Comparison of ENCODE assay signal across 3 cellular contexts in the genomic region with DNA sequence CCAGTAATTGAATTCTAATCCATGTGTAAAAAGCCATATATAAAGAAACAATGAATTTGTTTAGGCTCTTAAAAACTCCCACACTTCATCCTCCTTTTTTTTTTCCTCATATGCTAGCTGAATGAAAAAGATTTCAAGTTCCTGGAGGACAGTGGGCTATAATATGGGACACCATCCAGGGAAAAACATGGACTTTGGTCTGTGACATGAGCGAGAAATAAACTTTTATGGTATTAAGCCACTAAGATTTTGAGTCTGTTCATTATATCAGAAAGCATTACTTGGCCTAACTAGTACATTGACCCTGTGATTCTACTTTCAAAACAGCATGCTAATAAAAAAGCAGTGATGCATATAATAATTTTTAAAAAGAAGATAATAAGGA.
TF ChIP-seq lines count a peak whose summit lies in the region.

No MANE protein-coding gene starts in this region.

TF ChIP-seq in SK-N-SH, 30 proteins besides CTCF, POLR2A, EP300 and RAD21 (continued from another document):
- TF ChIP-seq, protein P1, sequence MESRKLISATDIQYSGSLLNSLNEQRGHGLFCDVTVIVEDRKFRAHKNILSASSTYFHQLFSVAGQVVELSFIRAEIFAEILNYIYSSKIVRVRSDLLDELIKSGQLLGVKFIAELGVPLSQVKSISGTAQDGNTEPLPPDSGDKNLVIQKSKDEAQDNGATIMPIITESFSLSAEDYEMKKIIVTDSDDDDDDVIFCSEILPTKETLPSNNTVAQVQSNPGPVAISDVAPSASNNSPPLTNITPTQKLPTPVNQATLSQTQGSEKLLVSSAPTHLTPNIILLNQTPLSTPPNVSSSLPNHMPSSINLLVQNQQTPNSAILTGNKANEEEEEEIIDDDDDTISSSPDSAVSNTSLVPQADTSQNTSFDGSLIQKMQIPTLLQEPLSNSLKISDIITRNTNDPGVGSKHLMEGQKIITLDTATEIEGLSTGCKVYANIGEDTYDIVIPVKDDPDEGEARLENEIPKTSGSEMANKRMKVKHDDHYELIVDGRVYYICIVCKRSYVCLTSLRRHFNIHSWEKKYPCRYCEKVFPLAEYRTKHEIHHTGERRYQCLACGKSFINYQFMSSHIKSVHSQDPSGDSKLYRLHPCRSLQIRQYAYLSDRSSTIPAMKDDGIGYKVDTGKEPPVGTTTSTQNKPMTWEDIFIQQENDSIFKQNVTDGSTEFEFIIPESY (IDR thresholded peaks at IDR 0.05; ENCODE audit: borderline replicate concordance, low read depth), result no peak
- TF ChIP-seq NRF1 (IDR thresholded peaks at IDR 0.05; ENCODE audit: low read depth, low read length), result no peak
- no peak for TF ChIP-seq GABPA (IDR thresholded peaks at IDR 0.05; ENCODE audit: low read depth)
- no peak for TF ChIP-seq EZH2phosphoT487 (IDR thresholded peaks at IDR 0.05; ENCODE audit: borderline replicate concordance, low read depth)
- no peak for TF ChIP-seq JUND (IDR thresholded peaks at IDR 0.05)
- no peak for TF ChIP-seq TEAD4 (IDR thresholded peaks at IDR 0.05; ENCODE audit: borderline replicate concordance, insufficient read depth)
- no peak for TF ChIP-seq POLR2AphosphoS5 (IDR thresholded peaks at IDR 0.05; ENCODE audit: low read depth, low read length)
- TF ChIP-seq NFIC (IDR thresholded peaks at IDR 0.05; ENCODE audit: borderline replicate concordance), result no peak
- TF ChIP-seq MXI1 (IDR thresholded peaks at IDR 0.05; ENCODE audit: low read depth, low read length), result no peak
- TF ChIP-seq FOXM1 (IDR thresholded peaks at IDR 0.05; ENCODE audit: low read depth), result no peak
- no peak for TF ChIP-seq TCF12 (IDR thresholded peaks at IDR 0.05)
- no peak for TF ChIP-seq FOXJ3 (CRISPR knock-in tag; IDR thresholded peaks at IDR 0.05)
- no peak for TF ChIP-seq CHD2 (IDR thresholded peaks at IDR 0.05; ENCODE audit: low read length, partially characterized antibody)
- no peak for TF ChIP-seq FOSL2 (IDR thresholded peaks at IDR 0.05; ENCODE audit: borderline replicate concordance, low read depth)
- TF ChIP-seq RCOR1 (IDR thresholded peaks at IDR 0.05; ENCODE audit: low read length), result no peak
- TF ChIP-seq ELF1 (IDR thresholded peaks at IDR 0.05), result no peak
- TF ChIP-seq MEF2A (IDR thresholded peaks at IDR 0.05; ENCODE audit: borderline replicate concordance, low read depth), result no peak
- TF ChIP-seq, protein P2, sequence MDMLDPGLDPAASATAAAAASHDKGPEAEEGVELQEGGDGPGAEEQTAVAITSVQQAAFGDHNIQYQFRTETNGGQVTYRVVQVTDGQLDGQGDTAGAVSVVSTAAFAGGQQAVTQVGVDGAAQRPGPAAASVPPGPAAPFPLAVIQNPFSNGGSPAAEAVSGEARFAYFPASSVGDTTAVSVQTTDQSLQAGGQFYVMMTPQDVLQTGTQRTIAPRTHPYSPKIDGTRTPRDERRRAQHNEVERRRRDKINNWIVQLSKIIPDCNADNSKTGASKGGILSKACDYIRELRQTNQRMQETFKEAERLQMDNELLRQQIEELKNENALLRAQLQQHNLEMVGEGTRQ (IDR thresholded peaks at IDR 0.05; ENCODE audit: borderline replicate concordance, low read depth, low read length), result no peak

TF ChIP-seq in SK-N-SH treated with all-trans-retinoic acid at 6 μM for 48 hours, 23 proteins besides CTCF, POLR2A, EP300 and RAD21 (continued from another document):
- TF ChIP-seq, protein P3, sequence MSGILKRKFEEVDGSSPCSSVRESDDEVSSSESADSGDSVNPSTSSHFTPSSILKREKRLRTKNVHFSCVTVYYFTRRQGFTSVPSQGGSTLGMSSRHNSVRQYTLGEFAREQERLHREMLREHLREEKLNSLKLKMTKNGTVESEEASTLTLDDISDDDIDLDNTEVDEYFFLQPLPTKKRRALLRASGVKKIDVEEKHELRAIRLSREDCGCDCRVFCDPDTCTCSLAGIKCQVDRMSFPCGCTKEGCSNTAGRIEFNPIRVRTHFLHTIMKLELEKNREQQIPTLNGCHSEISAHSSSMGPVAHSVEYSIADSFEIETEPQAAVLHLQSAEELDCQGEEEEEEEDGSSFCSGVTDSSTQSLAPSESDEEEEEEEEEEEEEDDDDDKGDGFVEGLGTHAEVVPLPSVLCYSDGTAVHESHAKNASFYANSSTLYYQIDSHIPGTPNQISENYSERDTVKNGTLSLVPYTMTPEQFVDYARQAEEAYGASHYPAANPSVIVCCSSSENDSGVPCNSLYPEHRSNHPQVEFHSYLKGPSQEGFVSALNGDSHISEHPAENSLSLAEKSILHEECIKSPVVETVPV (CRISPR knock-in tag; IDR thresholded peaks at IDR 0.05), result no peak
- TF ChIP-seq TCF4 (CRISPR knock-in tag; IDR thresholded peaks at IDR 0.05; ENCODE audit: borderline replicate concordance) (no peak), ZNF70 (CRISPR knock-in tag; IDR thresholded peaks at IDR 0.05) (no peak), GLIS3 (CRISPR knock-in tag; IDR thresholded peaks at IDR 0.05) (no peak)
- TF ChIP-seq, protein P4, sequence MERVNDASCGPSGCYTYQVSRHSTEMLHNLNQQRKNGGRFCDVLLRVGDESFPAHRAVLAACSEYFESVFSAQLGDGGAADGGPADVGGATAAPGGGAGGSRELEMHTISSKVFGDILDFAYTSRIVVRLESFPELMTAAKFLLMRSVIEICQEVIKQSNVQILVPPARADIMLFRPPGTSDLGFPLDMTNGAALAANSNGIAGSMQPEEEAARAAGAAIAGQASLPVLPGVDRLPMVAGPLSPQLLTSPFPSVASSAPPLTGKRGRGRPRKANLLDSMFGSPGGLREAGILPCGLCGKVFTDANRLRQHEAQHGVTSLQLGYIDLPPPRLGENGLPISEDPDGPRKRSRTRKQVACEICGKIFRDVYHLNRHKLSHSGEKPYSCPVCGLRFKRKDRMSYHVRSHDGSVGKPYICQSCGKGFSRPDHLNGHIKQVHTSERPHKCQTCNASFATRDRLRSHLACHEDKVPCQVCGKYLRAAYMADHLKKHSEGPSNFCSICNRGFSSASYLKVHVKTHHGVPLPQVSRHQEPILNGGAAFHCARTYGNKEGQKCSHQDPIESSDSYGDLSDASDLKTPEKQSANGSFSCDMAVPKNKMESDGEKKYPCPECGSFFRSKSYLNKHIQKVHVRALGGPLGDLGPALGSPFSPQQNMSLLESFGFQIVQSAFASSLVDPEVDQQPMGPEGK (CRISPR knock-in tag; IDR thresholded peaks at IDR 0.05; ENCODE audit: borderline replicate concordance), result no peak
- TF ChIP-seq, protein P5, sequence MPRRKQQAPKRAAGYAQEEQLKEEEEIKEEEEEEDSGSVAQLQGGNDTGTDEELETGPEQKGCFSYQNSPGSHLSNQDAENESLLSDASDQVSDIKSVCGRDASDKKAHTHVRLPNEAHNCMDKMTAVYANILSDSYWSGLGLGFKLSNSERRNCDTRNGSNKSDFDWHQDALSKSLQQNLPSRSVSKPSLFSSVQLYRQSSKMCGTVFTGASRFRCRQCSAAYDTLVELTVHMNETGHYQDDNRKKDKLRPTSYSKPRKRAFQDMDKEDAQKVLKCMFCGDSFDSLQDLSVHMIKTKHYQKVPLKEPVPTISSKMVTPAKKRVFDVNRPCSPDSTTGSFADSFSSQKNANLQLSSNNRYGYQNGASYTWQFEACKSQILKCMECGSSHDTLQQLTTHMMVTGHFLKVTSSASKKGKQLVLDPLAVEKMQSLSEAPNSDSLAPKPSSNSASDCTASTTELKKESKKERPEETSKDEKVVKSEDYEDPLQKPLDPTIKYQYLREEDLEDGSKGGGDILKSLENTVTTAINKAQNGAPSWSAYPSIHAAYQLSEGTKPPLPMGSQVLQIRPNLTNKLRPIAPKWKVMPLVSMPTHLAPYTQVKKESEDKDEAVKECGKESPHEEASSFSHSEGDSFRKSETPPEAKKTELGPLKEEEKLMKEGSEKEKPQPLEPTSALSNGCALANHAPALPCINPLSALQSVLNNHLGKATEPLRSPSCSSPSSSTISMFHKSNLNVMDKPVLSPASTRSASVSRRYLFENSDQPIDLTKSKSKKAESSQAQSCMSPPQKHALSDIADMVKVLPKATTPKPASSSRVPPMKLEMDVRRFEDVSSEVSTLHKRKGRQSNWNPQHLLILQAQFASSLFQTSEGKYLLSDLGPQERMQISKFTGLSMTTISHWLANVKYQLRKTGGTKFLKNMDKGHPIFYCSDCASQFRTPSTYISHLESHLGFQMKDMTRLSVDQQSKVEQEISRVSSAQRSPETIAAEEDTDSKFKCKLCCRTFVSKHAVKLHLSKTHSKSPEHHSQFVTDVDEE (CRISPR knock-in tag; IDR thresholded peaks at IDR 0.05), result no peak

TF ChIP-seq in H1, 55 proteins besides CTCF, POLR2A, EP300 and RAD21:
- TF ChIP-seq RXRA (IDR thresholded peaks at IDR 0.05; ENCODE audit: insufficient read depth, low read depth, low read length), result no peak
- TF ChIP-seq HDAC2 (IDR thresholded peaks at IDR 0.05; ENCODE audit: borderline replicate concordance in 1 of 2, low read depth in 2 of 2, low read length in 2 of 2), result no peak
- TF ChIP-seq MAFK (IDR thresholded peaks at IDR 0.05; ENCODE audit: low read depth, low read length), result no peak
- no peak for TF ChIP-seq RFX5 (IDR thresholded peaks at IDR 0.05; ENCODE audit: borderline replicate concordance, low read depth, low read length)
- TF ChIP-seq SIN3A (conservative IDR thresholded peaks at IDR 0.05 in 1 of 2, IDR thresholded peaks at IDR 0.05 in 1 of 2; ENCODE audit: low read depth in 1 of 2, low read length in 2 of 2), result no peak
- no peak for TF ChIP-seq GTF2F1 (IDR thresholded peaks at IDR 0.05; ENCODE audit: borderline replicate concordance, low read depth, low read length)
- TF ChIP-seq, protein P6, sequence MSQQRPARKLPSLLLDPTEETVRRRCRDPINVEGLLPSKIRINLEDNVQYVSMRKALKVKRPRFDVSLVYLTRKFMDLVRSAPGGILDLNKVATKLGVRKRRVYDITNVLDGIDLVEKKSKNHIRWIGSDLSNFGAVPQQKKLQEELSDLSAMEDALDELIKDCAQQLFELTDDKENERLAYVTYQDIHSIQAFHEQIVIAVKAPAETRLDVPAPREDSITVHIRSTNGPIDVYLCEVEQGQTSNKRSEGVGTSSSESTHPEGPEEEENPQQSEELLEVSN (IDR thresholded peaks at IDR 0.05), result no peak
- no peak for TF ChIP-seq EGR1 (IDR thresholded peaks at IDR 0.05; ENCODE audit: borderline replicate concordance, low read depth, low read length)
- TF ChIP-seq RBBP5 (IDR thresholded peaks at IDR 0.05; ENCODE audit: borderline replicate concordance, low read depth, low read length), result no peak
- no peak for TF ChIP-seq CTBP2 (IDR thresholded peaks at IDR 0.05; ENCODE audit: borderline replicate concordance, insufficient read depth, insufficient read length, low read length)
- no peak for TF ChIP-seq JUND (IDR thresholded peaks at IDR 0.05; ENCODE audit: low read length)
- TF ChIP-seq, protein P7, sequence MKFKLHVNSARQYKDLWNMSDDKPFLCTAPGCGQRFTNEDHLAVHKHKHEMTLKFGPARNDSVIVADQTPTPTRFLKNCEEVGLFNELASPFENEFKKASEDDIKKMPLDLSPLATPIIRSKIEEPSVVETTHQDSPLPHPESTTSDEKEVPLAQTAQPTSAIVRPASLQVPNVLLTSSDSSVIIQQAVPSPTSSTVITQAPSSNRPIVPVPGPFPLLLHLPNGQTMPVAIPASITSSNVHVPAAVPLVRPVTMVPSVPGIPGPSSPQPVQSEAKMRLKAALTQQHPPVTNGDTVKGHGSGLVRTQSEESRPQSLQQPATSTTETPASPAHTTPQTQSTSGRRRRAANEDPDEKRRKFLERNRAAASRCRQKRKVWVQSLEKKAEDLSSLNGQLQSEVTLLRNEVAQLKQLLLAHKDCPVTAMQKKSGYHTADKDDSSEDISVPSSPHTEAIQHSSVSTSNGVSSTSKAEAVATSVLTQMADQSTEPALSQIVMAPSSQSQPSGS (IDR thresholded peaks at IDR 0.05; ENCODE audit: low read length), result no peak
- no peak for TF ChIP-seq BACH1 (IDR thresholded peaks at IDR 0.05; ENCODE audit: low read length)
- TF ChIP-seq PHF8 (conservative IDR thresholded peaks at IDR 0.05; ENCODE audit: low read depth, low read length), result no peak
- no peak for TF ChIP-seq CEBPB (IDR thresholded peaks at IDR 0.05; ENCODE audit: low read depth, low read length)
- TF ChIP-seq, protein P8, sequence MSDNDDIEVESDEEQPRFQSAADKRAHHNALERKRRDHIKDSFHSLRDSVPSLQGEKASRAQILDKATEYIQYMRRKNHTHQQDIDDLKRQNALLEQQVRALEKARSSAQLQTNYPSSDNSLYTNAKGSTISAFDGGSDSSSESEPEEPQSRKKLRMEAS (IDR thresholded peaks at IDR 0.05), result no peak
- no peak for TF ChIP-seq CREB1 (IDR thresholded peaks at IDR 0.05)
- TF ChIP-seq KDM5A (IDR thresholded peaks at IDR 0.05; ENCODE audit: low read length), result no peak
- TF ChIP-seq HDAC6 (IDR thresholded peaks at IDR 0.05; ENCODE audit: low read depth, low read length), result no peak
- no peak for TF ChIP-seq JUN (IDR thresholded peaks at IDR 0.05; ENCODE audit: low read depth, low read length)
TF ChIP-seq in H1: peak in this region for 0.
